18 cellular contexts compared by ENCODE assay signal in the genomic region with DNA sequence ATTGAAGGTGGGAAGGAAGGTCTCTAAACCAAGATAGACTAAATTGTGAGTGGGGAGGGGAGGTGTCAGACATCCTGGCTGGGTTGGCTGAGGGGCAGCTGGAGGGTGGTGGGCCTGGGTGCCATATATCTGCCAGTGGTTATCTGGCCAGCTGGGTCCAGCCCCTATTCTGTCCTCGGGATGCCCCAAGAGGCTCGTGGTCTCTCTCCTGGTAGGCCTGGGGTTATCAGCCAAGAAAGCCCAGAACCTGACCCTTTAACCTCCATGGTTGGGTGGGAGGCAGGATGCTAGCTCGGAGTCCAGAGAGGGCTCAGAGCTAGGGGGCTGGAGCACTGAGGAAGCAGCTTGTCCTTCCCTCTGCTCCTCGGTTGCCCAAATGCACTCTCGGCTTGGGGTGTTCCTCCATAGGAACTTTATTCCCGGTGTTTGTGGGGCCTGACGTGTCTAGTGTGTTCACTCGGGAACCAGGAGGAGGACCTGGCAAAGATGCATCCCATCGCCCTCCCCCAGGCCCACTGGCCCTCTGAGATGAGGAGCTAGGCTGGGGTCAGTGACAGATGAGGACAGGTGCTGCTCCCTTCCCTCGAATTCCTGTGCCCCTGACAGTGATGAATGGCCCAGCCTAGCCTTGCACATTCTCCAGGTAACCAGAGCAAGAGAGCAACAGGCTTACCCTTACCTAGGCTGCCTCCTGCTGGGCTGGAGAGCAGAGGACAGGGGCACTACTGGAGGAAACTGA. TPM values are rescaled to one million over a fixed set of nuclear protein-coding genes. Genes with fewer than 3 reads are reported as not detected.
DNase-seq lines count a peak whose midpoint lies in the region; ATAC-seq, FAIRE-seq and TF ChIP-seq lines count a peak whose summit lies in the region.
"Had no signal": no experiment of that assay in that cellular context is flagged by ENCODE, and none has a peak within 500 bp of the region (broad histone marks: within the 10 kb centered on the region; RNA-seq: fewer than 3 reads in every experiment).

No MANE protein-coding gene starts in this region.

- no peaks in the 10 kb centered on the region for H3F3A ChIP-seq in PC-3 (ENCODE audit: low read length, unreplicated experiment)

- peak; percentile 38 for DNase-seq in activated CD8-positive, alpha-beta memory T cell treated with anti-CD3 and anti-CD28 coated beads for 24 hours
- DNase-seq in activated CD8-positive, alpha-beta memory T cell treated with anti-CD3 and anti-CD28 coated beads, Interleukin-2, amount 10 ng/mL, durations not matched to agents 7 days and 5 days: no peak
- no peak for DNase-seq in PC-3
- peak; percentile 50 for DNase-seq in islet precursor cell
- DNase-seq in vagina (ENCODE audit: extremely low spot score in 2 of 2): peak; percentile 64 to 72
- DNase-seq in activated CD4-positive, alpha-beta memory T cell treated with anti-CD3 and anti-CD28 coated beads, Interleukin-2, amount 10 ng/mL, durations not matched to agents 7 days and 5 days: no peak
- no peak for DNase-seq in GM13977 (ENCODE audit: low spot score)
- DNase-seq in RCC 7860 (ENCODE audit: low spot score): no peak
- DNase-seq: C1 segment of cervical spinal cord, DMS 273 treated with DMSO at 0.1 percent for 48 hours, NCI-H187, NCI-H774, Peyer's patch, SHP77 treated with DMSO at 0.1 percent for 48 hours had no signal

- no peaks in the 10 kb centered on the region for H3K36me3 Mint-ChIP-seq in activated CD8-positive, alpha-beta memory T cell treated with anti-CD3 and anti-CD28 coated beads, Interleukin-2, amount 10 ng/mL, durations not matched to agents 7 days and 5 days
- H3K36me3 Mint-ChIP-seq in activated CD4-positive, alpha-beta memory T cell treated with anti-CD3 and anti-CD28 coated beads, Interleukin-2, amount 10 ng/mL, durations not matched to agents 7 days and 5 days (ENCODE audit: low read depth): no peaks in the 10 kb centered on the region

- H3K9ac ChIP-seq in PC-3 (ENCODE audit: low read length): no peak overlapping the region
- H3K9ac ChIP-seq: KMS-11 had no signal

- no peaks in the 10 kb centered on the region for H3K79me2 ChIP-seq in PC-3 (ENCODE audit: low read length)

- no peak for ATAC-seq in activated CD8-positive, alpha-beta memory T cell treated with anti-CD3 and anti-CD28 coated beads, Interleukin-2, amount 10 ng/mL, durations not matched to agents 7 days and 5 days
- ATAC-seq in PC-3: no peak

- H3K4me1 ChIP-seq in PC-3 (ENCODE audit: insufficient read depth, low read length) (peaks cover 15% of the 10 kb centered on the region; the same call in 1 of the 2 replicates), vagina (no peaks in the 10 kb centered on the region)
- H3K4me1 ChIP-seq: Peyer's patch had no signal

- TF ChIP-seq CTCF in PC-3 (conservative IDR thresholded peaks at IDR 0.05; ENCODE audit: low read depth, low read length) (peak; percentile 23; the same call in 1 of the 2 replicates), vagina (IDR thresholded peaks at IDR 0.05) (no peak), GM13977 (IDR thresholded peaks at IDR 0.05; ENCODE audit: extremely low read depth, insufficient read depth, missing control alignments) (no peak)

- no peak overlapping the region for H3K27ac ChIP-seq in PC-3 (ENCODE audit: low read length)
- no peak overlapping the region for H3K27ac ChIP-seq in vagina
- H3K27ac ChIP-seq: HL-60, KMS-11, Peyer's patch had no signal

- FAIRE-seq in RCC 7860 (lab: Jason Lieb, UNC): no peak
- FAIRE-seq: GM12891 had no signal

- no peak overlapping the region for H3K27ac Mint-ChIP-seq in activated CD8-positive, alpha-beta memory T cell treated with anti-CD3 and anti-CD28 coated beads, Interleukin-2, amount 10 ng/mL, durations not matched to agents 7 days and 5 days
- H3K27ac Mint-ChIP-seq in activated CD4-positive, alpha-beta memory T cell treated with anti-CD3 and anti-CD28 coated beads, Interleukin-2, amount 10 ng/mL, durations not matched to agents 7 days and 5 days: no peak overlapping the region
- H3K27ac Mint-ChIP-seq: HFFc6 had no signal

- CTCF ChIA-PET in activated CD8-positive, alpha-beta memory T cell treated with anti-CD3 and anti-CD28 coated beads, Interleukin-2, amount 10 ng/mL, durations not matched to agents 7 days and 5 days (lab: Charles Lee): interaction anchor here (0.9 to 1.3 kb wide), 2 partner anchors 91 to 564 kb away, joined by 3 to 4 read pairs; no protein-coding TSS in a partner anchor
- CTCF ChIA-PET in PC-3 (lab: Charles Lee): no interaction called here
- CTCF ChIA-PET in activated CD4-positive, alpha-beta memory T cell treated with anti-CD3 and anti-CD28 coated beads, Interleukin-2, amount 10 ng/mL, durations not matched to agents 7 days and 5 days (lab: Charles Lee): no interaction called here

- no peaks in the 10 kb centered on the region for H3K27me3 ChIP-seq in PC-3 (ENCODE audit: low read length)
- no peaks in the 10 kb centered on the region for H3K27me3 ChIP-seq in vagina
- H3K27me3 ChIP-seq: Peyer's patch had no signal

- H3K4me2 ChIP-seq in PC-3 (ENCODE audit: low read length): no peak overlapping the region
- H3K4me2 ChIP-seq: KMS-11 had no signal

- no TSS peak for BruUV-seq in PC-3 (replicated peaks; lab: Mats Ljungman, UMichigan)

- H3K4me3 ChIP-seq in PC-3 (ENCODE audit: low read length) (no peak overlapping the region), vagina (no peak overlapping the region)
- H3K4me3 ChIP-seq: Peyer's patch had no signal

- no peaks in the 10 kb centered on the region for H3K9me3 Mint-ChIP-seq in activated CD8-positive, alpha-beta memory T cell treated with anti-CD3 and anti-CD28 coated beads, Interleukin-2, amount 10 ng/mL, durations not matched to agents 7 days and 5 days (ENCODE audit: low read depth)
- no peaks in the 10 kb centered on the region for H3K9me3 Mint-ChIP-seq in activated CD4-positive, alpha-beta memory T cell treated with anti-CD3 and anti-CD28 coated beads, Interleukin-2, amount 10 ng/mL, durations not matched to agents 7 days and 5 days
- H3K9me3 Mint-ChIP-seq: HFFc6 had no signal

- H4K20me1 ChIP-seq in PC-3 (ENCODE audit: low read length): no peaks in the 10 kb centered on the region

- intact Hi-C loops in PC-3 (cut with micrococcal nuclease) (loop anchor here (5.0 kb wide), 1 partner anchor 564 kb away; no protein-coding TSS in a partner anchor), vagina (cut with DNase I) (loop anchor here (5.0 kb wide), 1 partner anchor 784 kb away; no protein-coding TSS in a partner anchor)

- no peak for TF ChIP-seq POLR2A in vagina (IDR thresholded peaks at IDR 0.05)

- H3K9me2 ChIP-seq in PC-3 (replicated peaks; ENCODE audit: low read length): no peaks in the 10 kb centered on the region

- no peak overlapping the region for H2AFZ ChIP-seq in PC-3 (ENCODE audit: low read length)

- no peaks in the 10 kb centered on the region for H3K27me3 Mint-ChIP-seq in activated CD8-positive, alpha-beta memory T cell treated with anti-CD3 and anti-CD28 coated beads, Interleukin-2, amount 10 ng/mL, durations not matched to agents 7 days and 5 days
- H3K27me3 Mint-ChIP-seq in activated CD4-positive, alpha-beta memory T cell treated with anti-CD3 and anti-CD28 coated beads, Interleukin-2, amount 10 ng/mL, durations not matched to agents 7 days and 5 days: no peaks in the 10 kb centered on the region

- H3K36me3 ChIP-seq in PC-3 (ENCODE audit: low read depth, low read length) (no peaks in the 10 kb centered on the region), vagina (no peaks in the 10 kb centered on the region)
- H3K36me3 ChIP-seq: Peyer's patch had no signal

- POLR2A ChIA-PET in PC-3 (lab: Charles Lee; ENCODE audit: unreplicated experiment): no interaction called here
- POLR2A ChIA-PET in activated CD4-positive, alpha-beta memory T cell treated with anti-CD3 and anti-CD28 coated beads, Interleukin-2, amount 10 ng/mL, durations not matched to agents 7 days and 5 days (lab: Charles Lee): no interaction called here

- H3K4me1 Mint-ChIP-seq in activated CD8-positive, alpha-beta memory T cell treated with anti-CD3 and anti-CD28 coated beads, Interleukin-2, amount 10 ng/mL, durations not matched to agents 7 days and 5 days: peaks cover 8% of the 10 kb centered on the region
- H3K4me1 Mint-ChIP-seq in activated CD4-positive, alpha-beta memory T cell treated with anti-CD3 and anti-CD28 coated beads, Interleukin-2, amount 10 ng/mL, durations not matched to agents 7 days and 5 days: peaks cover 5% of the 10 kb centered on the region

- H3K9me3 ChIP-seq in PC-3 (ENCODE audit: low read length) (no peaks in the 10 kb centered on the region), vagina (no peaks in the 10 kb centered on the region)
- H3K9me3 ChIP-seq: Peyer's patch had no signal

- in situ Hi-C loops in GM13977 (cut with MboI; ENCODE audit: low pct_unique_long_range_greater_than_20kb, low sequenced_read_pairs, unreplicated experiment): no loop called here

- no peak overlapping the region for H3K4me3 Mint-ChIP-seq in activated CD8-positive, alpha-beta memory T cell treated with anti-CD3 and anti-CD28 coated beads, Interleukin-2, amount 10 ng/mL, durations not matched to agents 7 days and 5 days
- no peak overlapping the region for H3K4me3 Mint-ChIP-seq in activated CD4-positive, alpha-beta memory T cell treated with anti-CD3 and anti-CD28 coated beads, Interleukin-2, amount 10 ng/mL, durations not matched to agents 7 days and 5 days
- H3K4me3 Mint-ChIP-seq: HFFc6 had no signal

RNA-seq across cellular contexts. Expression of gene EFNB1, which starts 5.2 kb away (rescaled TPM):
- 1 to 10 TPM; 4.2 to 4.3 TPM for total RNA-seq in activated CD8-positive, alpha-beta memory T cell treated with anti-CD3 and anti-CD28 coated beads, Interleukin-2, amount 10 ng/mL, durations not matched to agents 7 days and 5 days
- 102 and 142 TPM in 2 replicates for total RNA-seq in PC-3 (2014; rRNA removed)
- 43.0 TPM for total RNA-seq in vagina
- total RNA-seq in activated CD4-positive, alpha-beta memory T cell treated with anti-CD3 and anti-CD28 coated beads, Interleukin-2, amount 10 ng/mL, durations not matched to agents 7 days and 5 days: 1 to 10 TPM; 5.8 to 6.2 TPM

Comparison
In these comparisons a context has a peak if more than half of its experiments do, and no peak if none do; other contexts are left out.
1. DNase-seq: peak in activated CD8-positive, alpha-beta memory T cell treated with anti-CD3 and anti-CD28 coated beads for 24 hours (single experiment), islet precursor cell (single experiment) and vagina (2 of 2); none in activated CD8-positive, alpha-beta memory T cell treated with anti-CD3 and anti-CD28 coated beads, Interleukin-2, amount 10 ng/mL, durations not matched to agents 7 days and 5 days (single experiment), PC-3 (single experiment), activated CD4-positive, alpha-beta memory T cell treated with anti-CD3 and anti-CD28 coated beads, Interleukin-2, amount 10 ng/mL, durations not matched to agents 7 days and 5 days (single experiment), GM13977 (single experiment) and RCC 7860 (single experiment).